Comparison of ENCODE assay signal across 9 cellular contexts in genomic region chr11:35800970-35801953, GRCh38.
DNase-seq lines count a peak whose midpoint lies in the region; ATAC-seq and FAIRE-seq lines count a peak whose summit lies in the region.
"Had no signal": no experiment of that assay in that cellular context is flagged by ENCODE, and none has a peak within 500 bp of the region (broad histone marks: within the 10 kb centered on the region; RNA-seq: fewer than 3 reads in every experiment).

No MANE protein-coding gene starts in this region.

- no peak overlapping the region for H3K27ac ChIP-seq in small intestine (ENCODE audit: low read depth in 1 of 2, low read length in 1 of 2)

- H3K36me3 ChIP-seq in small intestine (ENCODE audit: control insufficient read depth in 2 of 2, insufficient read depth in 2 of 2, low read length in 2 of 2), result no peaks in the 10 kb centered on the region

- no peaks in the 10 kb centered on the region for H3K9me3 ChIP-seq in small intestine (ENCODE audit: control insufficient read depth, low read depth)

- FAIRE-seq in small intestine (lab: Jason Lieb, UNC), result no peak
- FAIRE-seq in RCC 7860 (lab: Jason Lieb, UNC), result no peak

- no peak overlapping the region for H3K4me3 ChIP-seq in small intestine (ENCODE audit: low read depth in 1 of 2, low read length in 2 of 2)

- DNase-seq in CD1c-positive myeloid dendritic cell (ENCODE audit: extremely low spot score), result peak; percentile 21
- DNase-seq in dermis microvascular lymphatic vessel endothelial cell (ENCODE audit: low read depth in 2 of 2), result peak; percentile 25 to 61
- DNase-seq in central memory CD4-positive, alpha-beta T cell, result no peak
- no peak for DNase-seq in small intestine
- no peak for DNase-seq in RCC 7860 (ENCODE audit: low spot score)

- WGBS in small intestine, 3 donors, result 64 to 67% (median 65%) methylated on average over 5 of the region's 5 CpGs

- ATAC-seq in GM21390 (IDR thresholded peaks at IDR 0.05; ENCODE audit: unreplicated experiment) (peak; percentile 85), HG03354 (IDR thresholded peaks at IDR 0.05; ENCODE audit: poor library complexity, severe bottlenecking, unreplicated experiment) (peak; percentile 98), HG03565 (IDR thresholded peaks at IDR 0.05; ENCODE audit: unreplicated experiment) (no peak)
- ATAC-seq: activated T-helper 17 cell treated with anti-CD3 and anti-CD28 coated beads, Interleukin-2, amount 50 U/mL, for 72 hours had no signal

- H3K27me3 ChIP-seq in small intestine (ENCODE audit: control insufficient read depth in 2 of 2, insufficient read depth in 2 of 2, low read length in 2 of 2), result no peaks in the 10 kb centered on the region

- H3K4me1 ChIP-seq in small intestine (ENCODE audit: control insufficient read depth in 2 of 2, insufficient read depth in 1 of 2, low read depth in 1 of 2, low read length in 1 of 2), result peaks cover 0 to 2% of the 10 kb centered on the region in 2 donors

Comparison
In these comparisons a context has a peak if more than half of its experiments do, and no peak if none do; other contexts are left out.
1. DNase-seq: peak in CD1c-positive myeloid dendritic cell (single experiment) and dermis microvascular lymphatic vessel endothelial cell (2 of 2); none in central memory CD4-positive, alpha-beta T cell (single experiment), small intestine (single experiment) and RCC 7860 (single experiment).